ENCODE assay signal across 8 cellular contexts in the genomic region with DNA sequence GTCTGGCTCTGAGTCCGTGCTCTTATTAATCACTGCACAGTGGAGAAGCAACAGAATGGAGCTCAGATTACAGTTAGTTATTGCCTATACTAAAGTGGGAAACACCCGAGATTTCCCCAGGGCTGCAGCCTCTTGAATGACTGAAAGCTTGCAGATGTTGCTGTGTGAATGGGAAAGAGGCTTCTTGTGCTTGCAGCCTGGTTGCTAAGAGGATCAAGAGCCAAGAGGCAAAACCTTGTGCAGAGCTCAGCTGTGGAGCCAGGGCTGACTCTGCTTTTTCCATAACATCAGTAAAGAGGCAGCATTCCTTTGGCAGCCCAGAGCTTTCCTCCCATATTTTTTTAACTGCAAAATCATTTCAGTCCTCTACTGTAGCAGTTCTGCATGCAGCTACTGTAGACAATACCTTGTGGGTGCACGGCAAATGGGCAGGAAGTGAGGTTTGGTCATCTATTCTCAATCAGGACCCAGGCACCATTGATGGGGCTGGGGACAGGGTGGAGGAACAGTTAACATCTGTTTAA.
DNase-seq lines count a peak whose midpoint lies in the region; ATAC-seq lines count a peak whose summit lies in the region.

No MANE protein-coding gene starts in this region.

- H3K36me3 Mint-ChIP-seq in activated naive CD4-positive, alpha-beta T cell treated with anti-CD3 and anti-CD28 coated beads, Interleukin-2, amount 50 U/mL, for 72 hours = peaks cover 11 to 29% of the 10 kb centered on the region in 2 donors

- DNase-seq in DMS 273 (lab: John Stamatoyannopoulos, UW; ENCODE audit: unreplicated experiment) = peak; percentile 89
- peak; percentile 65 for DNase-seq in NCI-H345 (lab: John Stamatoyannopoulos, UW)
- DNase-seq in globus pallidus (ENCODE audit: low spot score) = peak; percentile 5
- no peak for DNase-seq in activated naive CD4-positive, alpha-beta T cell treated with anti-CD3 and anti-CD28 coated beads, Interleukin-2, amount 50 U/mL, for 72 hours (ENCODE audit: low spot score in 2 of 2)
- DNase-seq in stimulated activated naive CD4-positive, alpha-beta T cell treated with Interleukin-2 at 50 U/mL for 16 hours (lab: John Stamatoyannopoulos, UW) = no peak
- no peak for DNase-seq in stimulated activated CD4-positive, alpha-beta T cell treated with anti-CD3 and anti-CD28 coated beads, Interleukin-4, amount 100 ng/mL, for 1 hour
- DNase-seq in superior temporal gyrus (ENCODE audit: extremely low spot score) = no peak

- ATAC-seq in GM21723 (IDR thresholded peaks at IDR 0.05; ENCODE audit: unreplicated experiment) = peak; percentile 92
- no peak for ATAC-seq in activated naive CD4-positive, alpha-beta T cell treated with anti-CD3 and anti-CD28 coated beads, Interleukin-2, amount 50 U/mL, for 72 hours

- peaks cover 9 to 16% of the 10 kb centered on the region in 2 donors for H3K9me3 Mint-ChIP-seq in activated naive CD4-positive, alpha-beta T cell treated with anti-CD3 and anti-CD28 coated beads, Interleukin-2, amount 50 U/mL, for 72 hours

- no peak overlapping the region for H3K27ac Mint-ChIP-seq in activated naive CD4-positive, alpha-beta T cell treated with anti-CD3 and anti-CD28 coated beads, Interleukin-2, amount 50 U/mL, for 72 hours

Comparison
In these comparisons a context has a peak if more than half of its experiments do, and no peak if none do; other contexts are left out.
1. DNase-seq: peak in DMS 273 (single experiment), NCI-H345 (single experiment) and globus pallidus (single experiment); none in activated naive CD4-positive, alpha-beta T cell treated with anti-CD3 and anti-CD28 coated beads, Interleukin-2, amount 50 U/mL, for 72 hours (0 of 2), stimulated activated naive CD4-positive, alpha-beta T cell treated with Interleukin-2 at 50 U/mL for 16 hours (single experiment), stimulated activated CD4-positive, alpha-beta T cell treated with anti-CD3 and anti-CD28 coated beads, Interleukin-4, amount 100 ng/mL, for 1 hour (single experiment) and superior temporal gyrus (single experiment).